ENCODE assay signal across 27 cellular contexts in the genomic region with DNA sequence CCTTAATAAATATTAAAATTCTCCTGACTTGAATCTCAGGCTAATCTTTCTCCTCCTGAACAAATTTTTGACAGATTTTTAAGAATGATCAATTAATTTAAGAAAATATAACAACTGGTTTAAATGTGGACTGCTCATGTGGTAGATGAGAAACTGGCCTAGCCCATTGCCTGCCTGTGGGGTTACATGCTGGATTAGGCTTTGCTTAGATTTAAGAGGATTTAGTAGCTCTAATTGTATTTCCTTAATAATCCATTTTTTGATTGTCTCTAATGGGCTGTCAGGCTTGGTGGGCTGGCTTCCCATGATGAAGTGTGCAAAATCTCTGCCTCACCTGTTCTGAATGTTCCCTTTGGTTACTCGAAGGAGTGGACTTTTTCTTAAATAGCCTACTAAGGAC. TPM values are rescaled to one million over a fixed set of nuclear protein-coding genes. Genes with fewer than 3 reads are reported as not detected.
"Had no signal": no experiment of that assay in that cellular context is flagged by ENCODE, and none has a peak within 500 bp of the region (broad histone marks: within the 10 kb centered on the region; RNA-seq: fewer than 3 reads in every experiment).

No MANE protein-coding gene starts in this region.

- H3K4me2 ChIP-seq: KMS-11, SK-N-SH had no signal

- H3K27ac Mint-ChIP-seq: IgD-negative memory B cell; T-cell; T-helper 1 cell treated with Interleukin-12 subunit alpha and Interleukin-12 subunit beta and Interleukin-4 antibody, amounts not matched to agents 30 μg/mL and 1 μg/mL, for 36 hours had no signal

- H3K9me3 ChIP-seq: SK-N-SH had no signal

- DNase-seq: Kasumi-1, MM.1S, MV-4-11, NCI-H1048, NCI-H1105, NCI-H1417, NCI-H146, NCI-H1930, NCI-H2081, NCI-H2171, NCI-H345, NCI-H510A treated with DMSO at 0.1 percent for 48 hours, NCI-H69, NCI-H774, Right ventricle myocardium superior, RPMI8226, SIG-M5, SK-N-SH, SW 1271, T-cell had no signal

- H3K4me3 ChIP-seq: K562 had no signal

- FAIRE-seq: HTR-8/SVneo, K562, RCC 7860 had no signal

- H3K4me3 Mint-ChIP-seq: IgD-negative memory B cell; T-cell; T-helper 1 cell treated with Interleukin-12 subunit alpha and Interleukin-12 subunit beta and Interleukin-4 antibody, amounts not matched to agents 30 μg/mL and 1 μg/mL, for 36 hours had no signal

- ATAC-seq: K562, T-cell had no signal

- H3K9me3 Mint-ChIP-seq: T-helper 1 cell treated with Interleukin-12 subunit alpha and Interleukin-12 subunit beta and Interleukin-4 antibody, amounts not matched to agents 30 μg/mL and 1 μg/mL, for 36 hours had no signal

- H3K27ac ChIP-seq: HL-60, KMS-11 had no signal

- H3K36me3 Mint-ChIP-seq: T-cell had no signal

- H3K4me1 Mint-ChIP-seq: IgD-negative memory B cell, T-cell had no signal

RNA-seq across cellular contexts. Expression of a gene that starts 27.8 kb away (rescaled TPM):
- polyA plus RNA-seq: IgD-negative memory B cell, K562 had no signal
